In the genomic region with DNA sequence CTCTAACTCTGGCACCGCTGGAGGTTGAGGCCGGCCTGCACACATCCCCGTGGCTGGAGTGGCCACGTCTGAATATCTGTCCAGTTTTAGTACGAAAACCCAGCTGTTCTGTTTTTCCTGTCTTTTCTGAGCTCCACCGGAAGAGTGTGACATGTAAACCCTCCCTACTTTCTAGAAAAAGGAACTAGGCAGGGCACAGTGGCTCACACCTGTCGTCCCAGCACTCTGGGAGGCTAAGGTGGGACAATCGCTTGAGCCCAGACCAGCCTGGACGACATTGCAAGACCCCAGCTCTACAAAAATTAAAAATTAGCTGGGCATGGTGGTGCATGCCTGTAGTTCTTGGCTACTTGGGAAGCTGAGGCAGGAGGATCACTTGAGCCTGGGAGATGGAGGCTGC, we compare ENCODE assay signal across 11 cellular contexts. TPM values are rescaled to one million over a fixed set of nuclear protein-coding genes. Genes with fewer than 3 reads are reported as not detected.
DNase-seq lines count a peak whose midpoint lies in the region; ATAC-seq and TF ChIP-seq lines count a peak whose summit lies in the region.
"Had no signal": no experiment of that assay in that cellular context is flagged by ENCODE, and none has a peak within 500 bp of the region (broad histone marks: within the 10 kb centered on the region; RNA-seq: fewer than 3 reads in every experiment).

No MANE protein-coding gene starts in this region.

- H3K27me3 ChIP-seq in colonic mucosa: no peaks in the 10 kb centered on the region
- no peaks in the 10 kb centered on the region for H3K27me3 ChIP-seq in stomach

- ATAC-seq in activated T-cell treated with anti-CD3 and anti-CD28 coated beads, Interleukin-2, amount 50 U/mL, for 72 hours (replicated peaks in 1 of 2): no peak
- ATAC-seq in GM21367 (IDR thresholded peaks at IDR 0.05; ENCODE audit: unreplicated experiment): no peak

- TF ChIP-seq CTCF in colonic mucosa (IDR thresholded peaks at IDR 0.05): no peak
- no peak for TF ChIP-seq CTCF in stomach (IDR thresholded peaks at IDR 0.05)
- TF ChIP-seq CTCF in type B pancreatic cell (conservative IDR thresholded peaks at IDR 0.05): no peak

- WGBS in stomach, 5 donors: 73 to 91% (median 78%) methylated on average over 9 of the region's 9 CpGs

- no peak for TF ChIP-seq EP300 in stomach (IDR thresholded peaks at IDR 0.05)

- H3K9me3 ChIP-seq in colonic mucosa: no peaks in the 10 kb centered on the region
- no peaks in the 10 kb centered on the region for H3K9me3 ChIP-seq in stomach

- peak overlapping the region; percentile 22 for H3K27ac ChIP-seq in colonic mucosa
- peak overlapping the region in 4 of 5 donors; percentile 37 to 77 (median 64) for H3K27ac ChIP-seq in stomach

- no peaks in the 10 kb centered on the region for H3K36me3 Mint-ChIP-seq in activated T-cell treated with anti-CD3 and anti-CD28 coated beads, Interleukin-2, amount 50 U/mL, for 72 hours (ENCODE audit: insufficient read depth in 2 of 2)
- H3K36me3 Mint-ChIP-seq in type B pancreatic cell: no peaks in the 10 kb centered on the region

- peaks cover 41% of the 10 kb centered on the region for H3K4me1 Mint-ChIP-seq in activated T-cell treated with anti-CD3 and anti-CD28 coated beads, Interleukin-2, amount 50 U/mL, for 72 hours (ENCODE audit: low read depth)
- peaks cover 5% of the 10 kb centered on the region for H3K4me1 Mint-ChIP-seq in type B pancreatic cell (ENCODE audit: unreplicated experiment)

- H3K36me3 ChIP-seq in colonic mucosa (no peaks in the 10 kb centered on the region), stomach (no peaks in the 10 kb centered on the region)

- TF ChIP-seq POLR2A in stomach (IDR thresholded peaks at IDR 0.05): no peak

- H3K4me1 ChIP-seq in colonic mucosa (peaks cover 22% of the 10 kb centered on the region), stomach (peaks cover 0 to 44% (median 21%) of the 10 kb centered on the region in 4 donors)

- H3K27ac Mint-ChIP-seq in activated T-cell treated with anti-CD3 and anti-CD28 coated beads, Interleukin-2, amount 50 U/mL, for 72 hours: peak overlapping the region; percentile 80
- no peak overlapping the region for H3K27ac Mint-ChIP-seq in type B pancreatic cell

- no peak for DNase-seq in activated T-cell treated with anti-CD3 and anti-CD28 coated beads, Interleukin-2, amount 50 U/mL, for 72 hours
- no peak for DNase-seq in activated T-cell treated with anti-CD3 and anti-CD28 coated beads, Interleukin-2, amount 50 U/mL, for 48 hours
- DNase-seq in Kasumi-1 (lab: John Stamatoyannopoulos, UW) (peak; percentile 37 to 53), colonic mucosa (no peak), stomach (no peak), DMS153 treated with DMSO at 0.1 percent for 48 hours (lab: John Stamatoyannopoulos, UW; ENCODE audit: unreplicated experiment) (no peak), type B pancreatic cell (ENCODE audit: extremely low spot score, unreplicated experiment) (no peak)
- DNase-seq: cerebellar nuclear complex, mesenchymal stem cell, SHP77 treated with DMSO at 0.1 percent for 48 hours had no signal

- H3K4me3 Mint-ChIP-seq in activated T-cell treated with anti-CD3 and anti-CD28 coated beads, Interleukin-2, amount 50 U/mL, for 72 hours: peak overlapping the region; percentile 64 to 72
- H3K4me3 Mint-ChIP-seq in type B pancreatic cell: no peak overlapping the region

- H3K4me3 ChIP-seq in colonic mucosa (no peak overlapping the region), stomach (no peak overlapping the region)

- no peak overlapping the region for H3K9ac ChIP-seq in colonic mucosa (ENCODE audit: low read depth in 2 of 2, low read length in 2 of 2)

- no peaks in the 10 kb centered on the region for H3K9me3 Mint-ChIP-seq in activated T-cell treated with anti-CD3 and anti-CD28 coated beads, Interleukin-2, amount 50 U/mL, for 72 hours
- H3K9me3 Mint-ChIP-seq in type B pancreatic cell: no peaks in the 10 kb centered on the region

- H3K27me3 Mint-ChIP-seq in activated T-cell treated with anti-CD3 and anti-CD28 coated beads, Interleukin-2, amount 50 U/mL, for 72 hours (ENCODE audit: low read depth): no peaks in the 10 kb centered on the region
- peaks cover 3% of the 10 kb centered on the region for H3K27me3 Mint-ChIP-seq in type B pancreatic cell

- intact Hi-C loops in colonic mucosa (cut with DNase I) (no loop called here), stomach (cut with DNase I; ENCODE audit: low total_unique reads) (no loop called here)

RNA-seq across cellular contexts. Expression of a gene that starts 8.2 kb away (rescaled TPM):
- total RNA-seq in activated T-cell treated with anti-CD3 and anti-CD28 coated beads, Interleukin-2, amount 50 U/mL, for 72 hours: 10 to 100 TPM; 81.7 to 89.7 TPM
- total RNA-seq in colonic mucosa (100 to 1,000 TPM; 101 to 159 TPM), stomach (100 to 1,000 TPM in 2 of 5 donors, 10 to 100 TPM in 3; 32.1 to 262 (median 56.2) TPM), type B pancreatic cell (ENCODE audit: low replicate concordance) (52.7 and 76.2 TPM in 2 replicates)
- 10 to 100 TPM; 22.9 to 38.3 (median 25.9) TPM for polyA plus RNA-seq in stomach

RNA-seq across cellular contexts. Expression of a gene that starts 36.4 kb away (rescaled TPM):
- total RNA-seq in activated T-cell treated with anti-CD3 and anti-CD28 coated beads, Interleukin-2, amount 50 U/mL, for 72 hours: 100 to 1,000 TPM; 196 to 232 TPM
- total RNA-seq in colonic mucosa: 100 to 1,000 TPM; 286 to 385 TPM
- 100 to 1,000 TPM in 2 of 5 donors, 10 to 100 TPM in 3; 25.1 to 327 (median 92.9) TPM for total RNA-seq in stomach
- polyA plus RNA-seq in stomach: 100 to 1,000 TPM; 115 to 139 (median 117) TPM
- total RNA-seq in type B pancreatic cell (ENCODE audit: low replicate concordance): 174 and 245 TPM in 2 replicates

RNA-seq across cellular contexts. Expression of a gene that starts 53.6 kb away (rescaled TPM):
- total RNA-seq in activated T-cell treated with anti-CD3 and anti-CD28 coated beads, Interleukin-2, amount 50 U/mL, for 72 hours: not detected
- total RNA-seq in colonic mucosa: not detected
- total RNA-seq in stomach: not detected
- polyA plus RNA-seq in stomach: not detected
- not detected in 2 replicates for total RNA-seq in type B pancreatic cell (ENCODE audit: low replicate concordance)

Comparison
In these comparisons a context has a peak if more than half of its experiments do, and no peak if none do; other contexts are left out.
1. DNase-seq: peak in Kasumi-1 (2 of 2); none in activated T-cell treated with anti-CD3 and anti-CD28 coated beads, Interleukin-2, amount 50 U/mL, for 72 hours (0 of 2), activated T-cell treated with anti-CD3 and anti-CD28 coated beads, Interleukin-2, amount 50 U/mL, for 48 hours (0 of 2), colonic mucosa (single experiment), stomach (single experiment), DMS153 treated with DMSO at 0.1 percent for 48 hours (single experiment) and type B pancreatic cell (single experiment).